Comparison of ENCODE assay signal across 8 cellular contexts in the genomic region with DNA sequence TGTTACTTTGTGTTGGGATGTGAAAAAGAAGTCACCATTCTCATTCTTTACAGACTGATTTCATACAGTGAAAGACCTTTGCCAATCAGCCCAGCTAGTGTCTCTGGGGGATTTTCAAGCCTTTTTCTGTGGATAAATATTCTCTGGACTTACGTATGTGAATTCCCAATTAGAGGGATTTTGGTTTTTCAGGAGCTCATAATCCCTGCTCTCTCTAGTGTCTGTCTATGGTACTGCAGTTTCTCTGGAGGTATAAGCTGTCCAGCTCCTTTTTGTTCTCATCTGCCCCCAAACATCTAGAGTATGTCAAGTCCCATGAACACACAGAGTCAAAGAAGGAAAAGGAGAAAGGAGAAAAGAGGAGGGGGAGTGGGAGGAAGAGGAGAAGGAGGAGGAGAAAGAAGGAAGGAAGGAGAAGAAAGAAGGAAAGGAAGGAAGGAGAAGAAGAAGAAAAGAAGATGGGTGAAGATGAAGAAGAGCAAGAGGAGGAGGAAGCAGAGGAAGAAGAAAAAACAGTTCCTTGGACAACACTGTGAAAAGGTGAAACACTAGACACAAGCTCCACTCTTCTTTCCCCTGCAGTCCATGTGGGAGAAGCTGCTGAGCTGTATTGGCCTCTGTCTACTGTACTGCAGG.
DNase-seq lines count a peak whose midpoint lies in the region; ATAC-seq and TF ChIP-seq lines count a peak whose summit lies in the region.

No MANE protein-coding gene starts in this region.

- intact Hi-C loops in left colon (cut with DNase I, micrococcal nuclease) = no loop called here

- TF ChIP-seq POLR2A in NB4 (IDR thresholded peaks at IDR 0.05; ENCODE audit: extremely low read depth, insufficient read length) = no peak

- H3K4me3 ChIP-seq in NB4 (ENCODE audit: low read depth, low read length) = no peak overlapping the region
- H3K4me3 ChIP-seq in epithelial cell of esophagus (ENCODE audit: low read length) = no peak overlapping the region

- DNase-seq in GM03348 (ENCODE audit: low spot score) (peak; percentile 35), NB4 (ENCODE audit: low read depth) (peak; percentile 4), epithelial cell of esophagus (ENCODE audit: low read depth) (peak; percentile 51), pulmonary artery endothelial cell (ENCODE audit: low read depth, low spot score) (peak; percentile 17), KG1 (lab: John Stamatoyannopoulos, UW) (no peak), left colon (no peak)
- DNase-seq in activated naive CD4-positive, alpha-beta T cell treated with Interleukin-2 at 50 U/mL for 16 hours = no peak

- no peak for ATAC-seq in left colon
- ATAC-seq in HG03095 (IDR thresholded peaks at IDR 0.05; ENCODE audit: unreplicated experiment) = no peak

- TF ChIP-seq CTCF in NB4 (IDR thresholded peaks at IDR 0.05; ENCODE audit: low read depth, low read length) = peak; percentile 37
- TF ChIP-seq CTCF in epithelial cell of esophagus (IDR thresholded peaks at IDR 0.05; ENCODE audit: insufficient read depth, low read depth, low read length, missing control alignments) = peak; percentile 70

Comparison
In these comparisons a context has a peak if more than half of its experiments do, and no peak if none do; other contexts are left out.
1. DNase-seq: peak in GM03348 (single experiment), NB4 (single experiment), epithelial cell of esophagus (single experiment) and pulmonary artery endothelial cell (single experiment); none in KG1 (single experiment), activated naive CD4-positive, alpha-beta T cell treated with Interleukin-2 at 50 U/mL for 16 hours (single experiment) and left colon (0 of 2).